ENCODE assay signal across 12 cellular contexts in the genomic region with DNA sequence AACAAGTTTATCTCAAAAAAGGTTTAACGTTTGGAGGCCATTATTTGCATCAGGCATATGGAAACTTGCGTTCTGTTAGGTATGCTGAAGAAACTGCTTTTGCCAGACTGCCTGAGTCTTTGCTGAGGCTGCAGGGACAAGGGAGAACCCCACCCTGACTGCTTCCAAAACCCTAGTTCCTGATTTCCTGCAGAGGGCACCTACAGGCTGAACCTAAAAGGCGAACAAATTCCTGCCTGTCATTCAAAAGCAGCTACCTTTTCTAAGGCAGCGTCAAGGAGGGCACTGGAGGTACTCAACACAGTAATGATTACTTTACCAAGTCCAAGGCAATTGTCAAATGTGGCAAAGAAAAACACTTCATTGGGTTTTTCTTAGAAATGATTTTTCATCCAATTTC. TPM values are rescaled to one million over a fixed set of nuclear protein-coding genes. Genes with fewer than 3 reads are reported as not detected.
A peak's percentile ranks its signal among the peaks of the same experiment; 100 is the strongest.
DNase-seq lines count a peak whose midpoint lies in the region; ATAC-seq, FAIRE-seq and TF ChIP-seq lines count a peak whose summit lies in the region.
"Had no signal": no experiment of that assay in that cellular context is flagged by ENCODE, and none has a peak within 500 bp of the region (broad histone marks: within the 10 kb centered on the region; RNA-seq: fewer than 3 reads in every experiment).

No MANE protein-coding gene starts in this region.

- TF ChIP-seq CTCF in MCF 10A (IDR thresholded peaks at IDR 0.05; ENCODE audit: unreplicated experiment): no peak
- no peak for TF ChIP-seq CTCF in mammary epithelial cell (conservative IDR thresholded peaks at IDR 0.05 in 1 of 2, IDR thresholded peaks at IDR 0.05 in 1 of 2; ENCODE audit: extremely low read depth in 1 of 2, insufficient read depth in 1 of 2, low read depth in 1 of 2, low read length in 2 of 2)
- TF ChIP-seq CTCF in endodermal cell (conservative IDR thresholded peaks at IDR 0.05): peak; percentile 24

- peaks cover 6% of the 10 kb centered on the region for H3K9me3 Mint-ChIP-seq in MCF 10A (ENCODE audit: unreplicated experiment)
- no peaks in the 10 kb centered on the region for H3K9me3 Mint-ChIP-seq in IgD-negative memory B cell
- H3K9me3 Mint-ChIP-seq in endodermal cell: peaks cover 3% of the 10 kb centered on the region

- H3K79me2 ChIP-seq in mammary epithelial cell (ENCODE audit: insufficient read depth, low read length): no peaks in the 10 kb centered on the region

- H3K4me3 ChIP-seq in mammary epithelial cell (replicated peaks in 1 of 3; ENCODE audit: insufficient read depth in 1 of 3, low read depth in 2 of 3, low read length in 3 of 3) (no peak overlapping the region), endodermal cell (ENCODE audit: low read length) (no peak overlapping the region), skeletal muscle satellite cell (ENCODE audit: low read length) (peak overlapping the region; percentile 84)

- H3K9me3 ChIP-seq in mammary epithelial cell (replicated peaks; ENCODE audit: insufficient read depth, low read length) (no peaks in the 10 kb centered on the region), endodermal cell (ENCODE audit: control insufficient read depth, low read length) (peaks cover 6% of the 10 kb centered on the region), skeletal muscle satellite cell (replicated peaks; ENCODE audit: low read length) (no peaks in the 10 kb centered on the region)

- H3K36me3 Mint-ChIP-seq in MCF 10A (ENCODE audit: insufficient read depth, unreplicated experiment) (peaks cover 2% of the 10 kb centered on the region), IgD-negative memory B cell (no peaks in the 10 kb centered on the region), endodermal cell (ENCODE audit: low read depth) (peaks cover 12% of the 10 kb centered on the region)

- no peaks in the 10 kb centered on the region for H3K27me3 ChIP-seq in mammary epithelial cell (ENCODE audit: insufficient read depth, low read length)
- no peaks in the 10 kb centered on the region for H3K27me3 ChIP-seq in endodermal cell (ENCODE audit: control insufficient read depth, insufficient read depth, low read length, poor library complexity, severe bottlenecking)
- H3K27me3 ChIP-seq in skeletal muscle satellite cell (ENCODE audit: control insufficient read depth, insufficient read depth, low read length): no peaks in the 10 kb centered on the region

- CTCF ChIA-PET in MCF 10A (lab: Yijun Ruan, JAX): interaction anchor here (0.7 to 7.5 kb wide), 17 partner anchors 14 to 173 kb away, joined by 3 to 181 read pairs (median 5); no protein-coding TSS in a partner anchor
- CTCF ChIA-PET in mammary epithelial cell (lab: Charles Lee; ENCODE audit: low non-redundant PET): no interaction called here

- FAIRE-seq in RCC 7860 (lab: Jason Lieb, UNC): no peak
- FAIRE-seq: H54 had no signal

- 100% methylated on average over 2 of the region's 4 CpGs for WGBS in mammary epithelial cell (ENCODE audit: low coverage, missing lambda C conversion rate)
- 57 to 58% methylated on average over 4 of the region's 4 CpGs for WGBS in endodermal cell (ENCODE audit: insufficient coverage in 1 of 2, insufficient read length in 1 of 2), 2 experiments

- DNase-seq in MCF 10A (ENCODE audit: unreplicated experiment): no peak
- DNase-seq in mammary epithelial cell: no peak
- peak; percentile 55 for DNase-seq in endodermal cell
- no peak for DNase-seq in activated CD4-positive, alpha-beta T cell treated with anti-CD3 and anti-CD28 coated beads, Interleukin-2, amount 50 U/mL, for 48 hours
- no peak for DNase-seq in RCC 7860 (ENCODE audit: low spot score)
- DNase-seq: SHP77 had no signal

- H3K4me3 Mint-ChIP-seq in MCF 10A (ENCODE audit: unreplicated experiment): no peak overlapping the region
- H3K4me3 Mint-ChIP-seq in IgD-negative memory B cell: peak overlapping the region in 3 of 4 donors; percentile 56 to 91 (median 89)
- H3K4me3 Mint-ChIP-seq in endodermal cell: peak overlapping the region; percentile 73

- in situ Hi-C loops in mammary epithelial cell (cut with MboI; ENCODE audit: low sequenced_read_pairs in 2 of 2): loop anchor here (10.0 kb wide), 2 partner anchors 134 to 154 kb away; no protein-coding TSS in a partner anchor

- H3K27ac ChIP-seq in mammary epithelial cell (ENCODE audit: insufficient read depth, low read depth, low read length) (no peak overlapping the region), endodermal cell (ENCODE audit: low read depth, low read length) (no peak overlapping the region)
- H3K27ac ChIP-seq: epithelial cell of prostate, KMS-11 had no signal

- intact Hi-C loops in MCF 10A (cut with micrococcal nuclease) (loop anchor here (5.0 kb wide), 1 partner anchor 249 kb away; no protein-coding TSS in a partner anchor), mammary epithelial cell (cut with micrococcal nuclease) (no loop called here)

- H3K4me1 Mint-ChIP-seq in MCF 10A (ENCODE audit: insufficient read depth, unreplicated experiment): no peaks in the 10 kb centered on the region
- peaks cover 10 to 27% (median 23%) of the 10 kb centered on the region in 3 donors for H3K4me1 Mint-ChIP-seq in IgD-negative memory B cell
- peaks cover 17% of the 10 kb centered on the region for H3K4me1 Mint-ChIP-seq in endodermal cell

- dilution Hi-C loops in mammary epithelial cell (cut with HindIII; ENCODE audit: low sequenced_read_pairs): no loop called here

- H2AFZ ChIP-seq in mammary epithelial cell (ENCODE audit: low read depth, low read length): no peak overlapping the region

- no peak for ATAC-seq in GM19395 (IDR thresholded peaks at IDR 0.05; ENCODE audit: unreplicated experiment)

- H3K4me1 ChIP-seq in mammary epithelial cell (ENCODE audit: insufficient read depth, low read length): peaks cover 19% of the 10 kb centered on the region
- H3K4me1 ChIP-seq in endodermal cell (ENCODE audit: control insufficient read depth, insufficient read depth, low read length): no peaks in the 10 kb centered on the region
- peaks cover 51% of the 10 kb centered on the region for H3K4me1 ChIP-seq in skeletal muscle satellite cell (ENCODE audit: control insufficient read depth, insufficient read depth, low read length)

- H3K27ac Mint-ChIP-seq in MCF 10A (ENCODE audit: low read depth, unreplicated experiment): no peak overlapping the region
- H3K27ac Mint-ChIP-seq in IgD-negative memory B cell: no peak overlapping the region
- no peak overlapping the region for H3K27ac Mint-ChIP-seq in endodermal cell

- H3K9ac ChIP-seq in mammary epithelial cell (ENCODE audit: insufficient read depth, low read length) (no peak overlapping the region), endodermal cell (ENCODE audit: extremely low read depth, low read length, poor library complexity, severe bottlenecking) (no peak overlapping the region), skeletal muscle satellite cell (ENCODE audit: low read depth, low read length) (peak overlapping the region; percentile 86)
- H3K9ac ChIP-seq: KMS-11 had no signal

- H3K36me3 ChIP-seq in mammary epithelial cell (ENCODE audit: insufficient read depth, low read length) (peaks cover 6% of the 10 kb centered on the region), endodermal cell (ENCODE audit: control insufficient read depth, insufficient read depth, low read length) (peaks cover 23% of the 10 kb centered on the region), skeletal muscle satellite cell (ENCODE audit: insufficient read depth, low read length) (peaks cover 8% of the 10 kb centered on the region)

- H4K20me1 ChIP-seq in mammary epithelial cell (ENCODE audit: insufficient read depth, low read length): no peaks in the 10 kb centered on the region

- H3K27me3 Mint-ChIP-seq in MCF 10A (ENCODE audit: insufficient read depth, unreplicated experiment) (no peaks in the 10 kb centered on the region), IgD-negative memory B cell (no peaks in the 10 kb centered on the region), endodermal cell (ENCODE audit: insufficient read depth) (peaks cover 15% of the 10 kb centered on the region)

- BruUV-seq in MCF 10A (replicated peaks; lab: Mats Ljungman, UMichigan) (TSS peak; percentile 6), mammary epithelial cell (replicated peaks; lab: Mats Ljungman, UMichigan) (no TSS peak)

- H3K4me2 ChIP-seq in mammary epithelial cell (ENCODE audit: insufficient read depth, low read depth, low read length) (no peak overlapping the region), skeletal muscle satellite cell (ENCODE audit: low read length) (peak overlapping the region; percentile 95)
- H3K4me2 ChIP-seq: KMS-11 had no signal

- POLR2A ChIA-PET in MCF 10A (lab: Yijun Ruan, JAX): interaction anchor here (0.6 to 2.9 kb wide), 3 partner anchors 15 to 629 kb away, joined by 4 to 10 read pairs (median 6); no protein-coding TSS in a partner anchor

RNA-seq across cellular contexts. Expression of gene CORIN, which starts 0.6 kb away (rescaled TPM):
- total RNA-seq in MCF 10A (2022): 0.44 and 1.0 TPM in 2 replicates
- total RNA-seq in mammary epithelial cell: under 1 TPM; 0.19 to 0.33 TPM
- 0.05 TPM for polyA plus RNA-seq in mammary epithelial cell
- not detected for polyA minus RNA-seq in mammary epithelial cell
- polyA plus RNA-seq in IgD-negative memory B cell: not detected
- total RNA-seq in endodermal cell: under 1 TPM in 1 of 2 donors, not detected in 1; 0.53 TPM
- 0.39 TPM for polyA plus RNA-seq in endodermal cell (2013, experiment 1 of 2)
- 0.29 TPM for polyA plus RNA-seq in endodermal cell (2013, experiment 2 of 2)
- 0.22 and 0.76 TPM in 2 replicates for total RNA-seq in skeletal muscle satellite cell (2012; rRNA removed)
